9 cellular contexts compared by ENCODE assay signal in the genomic region with DNA sequence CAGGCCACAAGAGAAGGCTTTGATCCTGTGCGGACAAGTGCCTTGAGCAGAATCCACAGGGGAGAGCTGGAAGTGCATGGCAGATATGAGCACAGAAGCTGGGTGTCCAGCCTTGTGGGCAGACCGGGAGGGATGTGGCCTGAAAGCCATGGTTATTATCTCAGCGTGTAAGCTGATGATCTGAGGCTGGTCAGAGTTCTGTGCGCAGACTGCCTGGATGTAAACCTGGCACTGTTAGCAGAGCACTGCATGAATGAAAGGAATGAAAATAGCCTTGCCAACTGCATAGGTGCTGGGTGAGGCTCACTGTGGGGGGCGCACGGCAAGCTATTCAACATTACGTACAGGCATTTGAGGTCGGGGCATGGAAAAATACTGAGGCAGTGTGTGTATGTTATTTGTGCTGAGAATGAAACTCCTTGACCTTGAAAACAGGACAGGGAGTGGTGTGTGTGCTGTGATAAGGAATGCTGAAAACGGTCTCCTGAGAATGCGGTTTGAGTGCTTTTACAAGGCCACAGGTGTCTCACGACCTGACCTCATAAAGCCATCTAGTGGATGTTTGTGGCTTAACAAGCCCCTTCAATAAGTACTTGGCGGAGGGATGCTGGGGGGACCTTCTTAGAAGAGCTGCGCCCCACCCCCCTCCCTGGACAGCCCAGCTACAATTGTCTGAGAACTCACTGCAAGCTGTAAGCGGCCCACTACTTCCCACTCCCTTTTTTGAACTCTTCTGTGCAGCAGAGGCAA. TPM values are rescaled to one million over a fixed set of nuclear protein-coding genes. Genes with fewer than 3 reads are reported as not detected.
DNase-seq lines count a peak whose midpoint lies in the region; ATAC-seq, FAIRE-seq and TF ChIP-seq lines count a peak whose summit lies in the region.
"Had no signal": no experiment of that assay in that cellular context is flagged by ENCODE, and none has a peak within 500 bp of the region (broad histone marks: within the 10 kb centered on the region; RNA-seq: fewer than 3 reads in every experiment).

No MANE protein-coding gene starts in this region.

- ATAC-seq in activated CD8-positive, alpha-beta T cell treated with anti-CD3 and anti-CD28 coated beads for 36 hours: no peak
- ATAC-seq in activated CD8-positive, alpha-beta T cell treated with anti-CD3 and anti-CD28 coated beads, Interleukin-2, amount 10 ng/mL, durations not matched to agents 7 days and 5 days: no peak
- no peak for ATAC-seq in HG02642 (IDR thresholded peaks at IDR 0.05; ENCODE audit: poor library complexity, unreplicated experiment)
- no peak for ATAC-seq in natural killer cell treated with Interleukin-12 subunit alpha and Interleukin-12 subunit beta and Interleukin-15 and Interleukin-18, amount 100 ng/mL, for 72 hours

- H3K27ac ChIP-seq in cardiac muscle cell (peak overlapping the region; percentile 76), small intestine (ENCODE audit: low read depth in 1 of 2, low read length in 1 of 2) (peak overlapping the region in 1 of 2 donors; percentile 10)

- no peak overlapping the region for H3K4me3 Mint-ChIP-seq in activated CD8-positive, alpha-beta T cell treated with anti-CD3 and anti-CD28 coated beads for 36 hours
- no peak overlapping the region for H3K4me3 Mint-ChIP-seq in activated CD8-positive, alpha-beta T cell treated with anti-CD3 and anti-CD28 coated beads, Interleukin-2, amount 10 ng/mL, durations not matched to agents 7 days and 5 days
- no peak overlapping the region for H3K4me3 Mint-ChIP-seq in natural killer cell treated with Interleukin-12 subunit alpha and Interleukin-12 subunit beta and Interleukin-15 and Interleukin-18, amount 100 ng/mL, for 72 hours
- H3K4me3 Mint-ChIP-seq: activated T-cell treated with anti-CD3 and anti-CD28 coated beads, Interleukin-2, amount 50 U/mL, for 72 hours had no signal

- peak; percentile 33 for TF ChIP-seq CTCF in activated CD8-positive, alpha-beta T cell treated with anti-CD3 and anti-CD28 coated beads for 36 hours (IDR thresholded peaks at IDR 0.05)
- peak; percentile 56 for TF ChIP-seq CTCF in cardiac muscle cell (IDR thresholded peaks at IDR 0.05; ENCODE audit: low read depth, low read length)

- 19 to 44% (median 27%) methylated on average over 14 of the region's 14 CpGs for WGBS in small intestine, 3 donors

- CTCF ChIA-PET in activated CD8-positive, alpha-beta T cell treated with anti-CD3 and anti-CD28 coated beads for 36 hours (lab: Charles Lee): interaction anchor here (4.4 kb wide), 1 partner anchor 132 kb away, joined by 37 read pairs; no protein-coding TSS in a partner anchor
- CTCF ChIA-PET in activated CD8-positive, alpha-beta T cell treated with anti-CD3 and anti-CD28 coated beads, Interleukin-2, amount 10 ng/mL, durations not matched to agents 7 days and 5 days (lab: Charles Lee): interaction anchor here (1.4 to 4.0 kb wide), 2 partner anchors 132 to 149 kb away, joined by 3 to 20 read pairs; no protein-coding TSS in a partner anchor

- peak; percentile 9 for DNase-seq in activated CD8-positive, alpha-beta T cell treated with anti-CD3 and anti-CD28 coated beads for 36 hours
- DNase-seq in activated CD8-positive, alpha-beta T cell treated with anti-CD3 and anti-CD28 coated beads, Interleukin-2, amount 10 ng/mL, durations not matched to agents 7 days and 5 days: no peak
- DNase-seq in SK-MEL-5 (ENCODE audit: low read depth, low spot score): peak; percentile 30
- peak; percentile 62 to 73 for DNase-seq in cardiac muscle cell (ENCODE audit: low read depth in 1 of 2, low spot score in 1 of 2)
- peak; percentile 91 for DNase-seq in small intestine
- no peak for DNase-seq in GM19238 (ENCODE audit: insufficient read length, low spot score)
- DNase-seq in natural killer cell treated with Interleukin-12 subunit alpha and Interleukin-12 subunit beta and Interleukin-15 and Interleukin-18, amount 100 ng/mL, for 72 hours (ENCODE audit: low spot score): no peak

- H3K9me3 ChIP-seq in cardiac muscle cell (ENCODE audit: low read depth) (no peaks in the 10 kb centered on the region), small intestine (ENCODE audit: control insufficient read depth, low read depth) (no peaks in the 10 kb centered on the region)

- H3K4me3 ChIP-seq in cardiac muscle cell: no peak overlapping the region
- no peak overlapping the region for H3K4me3 ChIP-seq in small intestine (ENCODE audit: low read depth in 1 of 2, low read length in 2 of 2)

- peaks cover 3% of the 10 kb centered on the region for H3K4me1 Mint-ChIP-seq in activated CD8-positive, alpha-beta T cell treated with anti-CD3 and anti-CD28 coated beads for 36 hours (ENCODE audit: low read depth)
- H3K4me1 Mint-ChIP-seq in activated CD8-positive, alpha-beta T cell treated with anti-CD3 and anti-CD28 coated beads, Interleukin-2, amount 10 ng/mL, durations not matched to agents 7 days and 5 days (ENCODE audit: low read depth): peaks cover 6% of the 10 kb centered on the region
- peaks cover 0 to 8% of the 10 kb centered on the region in 2 donors for H3K4me1 Mint-ChIP-seq in natural killer cell treated with Interleukin-12 subunit alpha and Interleukin-12 subunit beta and Interleukin-15 and Interleukin-18, amount 100 ng/mL, for 72 hours (ENCODE audit: low read depth in 2 of 2)

- peaks cover 2% of the 10 kb centered on the region for H3K27me3 Mint-ChIP-seq in activated CD8-positive, alpha-beta T cell treated with anti-CD3 and anti-CD28 coated beads for 36 hours
- H3K27me3 Mint-ChIP-seq in activated CD8-positive, alpha-beta T cell treated with anti-CD3 and anti-CD28 coated beads, Interleukin-2, amount 10 ng/mL, durations not matched to agents 7 days and 5 days (ENCODE audit: low read depth): no peaks in the 10 kb centered on the region
- H3K27me3 Mint-ChIP-seq in natural killer cell treated with Interleukin-12 subunit alpha and Interleukin-12 subunit beta and Interleukin-15 and Interleukin-18, amount 100 ng/mL, for 72 hours: peaks cover 19 to 23% of the 10 kb centered on the region in 2 donors

- H3K4me1 ChIP-seq in cardiac muscle cell (ENCODE audit: low read depth): peaks cover 13% of the 10 kb centered on the region
- H3K4me1 ChIP-seq in small intestine (ENCODE audit: control insufficient read depth in 2 of 2, insufficient read depth in 1 of 2, low read depth in 1 of 2, low read length in 1 of 2): no peaks in the 10 kb centered on the region

- H3K27me3 ChIP-seq in cardiac muscle cell: no peaks in the 10 kb centered on the region
- H3K27me3 ChIP-seq in small intestine (ENCODE audit: control insufficient read depth in 2 of 2, insufficient read depth in 2 of 2, low read length in 2 of 2): no peaks in the 10 kb centered on the region

- no peaks in the 10 kb centered on the region for H3K36me3 Mint-ChIP-seq in activated CD8-positive, alpha-beta T cell treated with anti-CD3 and anti-CD28 coated beads for 36 hours (ENCODE audit: low read depth)
- H3K36me3 Mint-ChIP-seq in activated CD8-positive, alpha-beta T cell treated with anti-CD3 and anti-CD28 coated beads, Interleukin-2, amount 10 ng/mL, durations not matched to agents 7 days and 5 days (ENCODE audit: low read depth): no peaks in the 10 kb centered on the region
- no peaks in the 10 kb centered on the region for H3K36me3 Mint-ChIP-seq in natural killer cell treated with Interleukin-12 subunit alpha and Interleukin-12 subunit beta and Interleukin-15 and Interleukin-18, amount 100 ng/mL, for 72 hours

- intact Hi-C loops in activated CD8-positive, alpha-beta T cell treated with anti-CD3 and anti-CD28 coated beads for 36 hours (cut with micrococcal nuclease): loop anchor here (1.0 kb wide), 1 partner anchor 133 kb away; no protein-coding TSS in a partner anchor

- H3K9me3 Mint-ChIP-seq in activated CD8-positive, alpha-beta T cell treated with anti-CD3 and anti-CD28 coated beads for 36 hours: no peaks in the 10 kb centered on the region
- no peaks in the 10 kb centered on the region for H3K9me3 Mint-ChIP-seq in activated CD8-positive, alpha-beta T cell treated with anti-CD3 and anti-CD28 coated beads, Interleukin-2, amount 10 ng/mL, durations not matched to agents 7 days and 5 days (ENCODE audit: insufficient read depth)
- H3K9me3 Mint-ChIP-seq in natural killer cell treated with Interleukin-12 subunit alpha and Interleukin-12 subunit beta and Interleukin-15 and Interleukin-18, amount 100 ng/mL, for 72 hours: no peaks in the 10 kb centered on the region
- H3K9me3 Mint-ChIP-seq: activated T-cell treated with anti-CD3 and anti-CD28 coated beads, Interleukin-2, amount 50 U/mL, for 72 hours had no signal

- H3K36me3 ChIP-seq in cardiac muscle cell (no peaks in the 10 kb centered on the region), small intestine (ENCODE audit: control insufficient read depth in 2 of 2, insufficient read depth in 2 of 2, low read length in 2 of 2) (no peaks in the 10 kb centered on the region)

- FAIRE-seq in small intestine (lab: Jason Lieb, UNC): no peak

- H3K27ac Mint-ChIP-seq in activated CD8-positive, alpha-beta T cell treated with anti-CD3 and anti-CD28 coated beads for 36 hours: no peak overlapping the region
- no peak overlapping the region for H3K27ac Mint-ChIP-seq in activated CD8-positive, alpha-beta T cell treated with anti-CD3 and anti-CD28 coated beads, Interleukin-2, amount 10 ng/mL, durations not matched to agents 7 days and 5 days
- no peak overlapping the region for H3K27ac Mint-ChIP-seq in natural killer cell treated with Interleukin-12 subunit alpha and Interleukin-12 subunit beta and Interleukin-15 and Interleukin-18, amount 100 ng/mL, for 72 hours
- H3K27ac Mint-ChIP-seq: activated T-cell treated with anti-CD3 and anti-CD28 coated beads, Interleukin-2, amount 50 U/mL, for 72 hours had no signal

- POLR2A ChIA-PET in activated CD8-positive, alpha-beta T cell treated with anti-CD3 and anti-CD28 coated beads for 36 hours (lab: Charles Lee): no interaction called here
- POLR2A ChIA-PET in activated CD8-positive, alpha-beta T cell treated with anti-CD3 and anti-CD28 coated beads, Interleukin-2, amount 10 ng/mL, durations not matched to agents 7 days and 5 days (lab: Charles Lee): no interaction called here

- in situ Hi-C loops in SK-MEL-5 (cut with HindIII; ENCODE audit: low pct_unique_long_range_greater_than_20kb, low sequenced_read_pairs): no loop called here

RNA-seq across cellular contexts. Expression of gene AKR1C1, which starts 18.7 kb away (rescaled TPM):
- under 1 TPM; 0.45 to 0.56 TPM for total RNA-seq in activated CD8-positive, alpha-beta T cell treated with anti-CD3 and anti-CD28 coated beads for 36 hours
- under 1 TPM; 0.79 to 0.83 TPM for total RNA-seq in activated CD8-positive, alpha-beta T cell treated with anti-CD3 and anti-CD28 coated beads, Interleukin-2, amount 10 ng/mL, durations not matched to agents 7 days and 5 days
- 0.24 and 0.27 TPM in 2 replicates for total RNA-seq in SK-MEL-5 (2014; rRNA removed; shearing (Covaris generic))
- polyA plus RNA-seq in SK-MEL-5 (2015; cell fraction: cytosol; rRNA removed): 0.48 TPM in 1 of 2 replicates, not detected in the other
- 11.2 and 12.5 TPM in 2 replicates for polyA plus RNA-seq in SK-MEL-5 (2015; cell fraction: nucleus; rRNA removed)
- 5.5 and 22.5 TPM in 2 replicates for total RNA-seq in cardiac muscle cell
- polyA plus RNA-seq in cardiac muscle cell (16.2 and 45.1 TPM in 2 replicates), small intestine (10 to 100 TPM; 12.2 to 68.0 (median 37.6) TPM)
- 1 to 10 TPM in 1 of 2 donors, under 1 TPM in 1; 0.28 to 1.0 TPM for total RNA-seq in natural killer cell treated with Interleukin-12 subunit alpha and Interleukin-12 subunit beta and Interleukin-15 and Interleukin-18, amount 100 ng/mL, for 72 hours

RNA-seq across cellular contexts. Expression of gene AKR1C2, which starts 21.8 kb away (rescaled TPM):
- not detected for total RNA-seq in activated CD8-positive, alpha-beta T cell treated with anti-CD3 and anti-CD28 coated beads for 36 hours
- total RNA-seq in activated CD8-positive, alpha-beta T cell treated with anti-CD3 and anti-CD28 coated beads, Interleukin-2, amount 10 ng/mL, durations not matched to agents 7 days and 5 days: not detected
- total RNA-seq in SK-MEL-5 (2014; rRNA removed; shearing (Covaris generic)): not detected in 2 replicates
- polyA plus RNA-seq in SK-MEL-5 (2015; cell fraction: cytosol; rRNA removed): not detected in 2 replicates
- polyA plus RNA-seq in SK-MEL-5 (2015; cell fraction: nucleus; rRNA removed): not detected in 2 replicates
- 0.39 and 1.0 TPM in 2 replicates for total RNA-seq in cardiac muscle cell
- polyA plus RNA-seq in cardiac muscle cell: 4.7 and 7.1 TPM in 2 replicates
- 10 to 100 TPM in 2 of 3 donors, 1 to 10 TPM in 1; 9.7 to 97.3 (median 45.8) TPM for polyA plus RNA-seq in small intestine
- total RNA-seq in natural killer cell treated with Interleukin-12 subunit alpha and Interleukin-12 subunit beta and Interleukin-15 and Interleukin-18, amount 100 ng/mL, for 72 hours: not detected

Comparison
In these comparisons a context has a peak if more than half of its experiments do, and no peak if none do; other contexts are left out.
1. DNase-seq: peak in activated CD8-positive, alpha-beta T cell treated with anti-CD3 and anti-CD28 coated beads for 36 hours (single experiment), SK-MEL-5 (single experiment), cardiac muscle cell (2 of 2) and small intestine (single experiment); none in activated CD8-positive, alpha-beta T cell treated with anti-CD3 and anti-CD28 coated beads, Interleukin-2, amount 10 ng/mL, durations not matched to agents 7 days and 5 days (single experiment), GM19238 (single experiment) and natural killer cell treated with Interleukin-12 subunit alpha and Interleukin-12 subunit beta and Interleukin-15 and Interleukin-18, amount 100 ng/mL, for 72 hours (single experiment).